ENCODE assay signal across 8 cellular contexts in the genomic region with DNA sequence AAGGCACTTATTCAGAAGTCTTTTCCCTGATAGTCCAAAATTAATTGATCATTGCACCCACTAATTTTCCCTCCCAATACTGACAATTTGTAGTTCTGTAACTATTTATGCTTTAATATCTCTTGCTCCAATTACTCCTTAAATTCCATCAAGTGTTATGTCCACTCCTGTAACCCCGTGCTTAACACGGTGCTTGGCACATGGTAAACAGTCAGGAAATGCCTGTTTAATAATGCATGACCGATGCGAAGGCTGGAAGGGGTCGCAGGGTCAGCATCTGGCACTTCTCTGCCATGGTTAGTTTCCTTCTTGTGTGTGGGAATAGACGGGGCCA. TPM values are rescaled to one million over a fixed set of nuclear protein-coding genes. Genes with fewer than 3 reads are reported as not detected.
A peak's percentile ranks its signal among the peaks of the same experiment; 100 is the strongest.
DNase-seq lines count a peak whose midpoint lies in the region; ATAC-seq, FAIRE-seq and TF ChIP-seq lines count a peak whose summit lies in the region.

No MANE protein-coding gene starts in this region.

- no peaks in the 10 kb centered on the region for H3K9me3 ChIP-seq in CD4-positive, alpha-beta T cell (ENCODE audit: control insufficient read depth, low read length)
- H3K9me3 ChIP-seq in NT2/D1 (ENCODE audit: insufficient read depth, low read length), result peaks cover 9% of the 10 kb centered on the region
- H3K9me3 ChIP-seq in H1 (ENCODE audit: insufficient read depth in 2 of 2, low read depth in 1 of 2, low read length in 1 of 2), result no peaks in the 10 kb centered on the region
- no peaks in the 10 kb centered on the region for H3K9me3 ChIP-seq in neural progenitor cell (ENCODE audit: low read depth)

- H2BK120ac ChIP-seq in H1 (replicated peaks; ENCODE audit: low read depth, low read length), result no peak overlapping the region

- intact Hi-C loops in CD4-positive, alpha-beta T cell (cut with DNase I, micrococcal nuclease), result loop anchor here (1.0 to 10.0 kb wide), 7 partner anchors 384 to 1659 kb away; partner anchors contain the start of genes DTX3L (in 2 of the 2), HACD2 (in 2 of the 2), PARP9 (in 2 of the 2) and EAF2 (in 1 of the 2)

- no peaks in the 10 kb centered on the region for H3K27me3 Mint-ChIP-seq in CD4-positive, alpha-beta T cell
- peaks cover 3% of the 10 kb centered on the region for H3K27me3 Mint-ChIP-seq in neural progenitor cell (ENCODE audit: insufficient read depth, low read depth)

- H3K27ac Mint-ChIP-seq in CD4-positive, alpha-beta T cell, result peak overlapping the region; percentile 98
- peak overlapping the region; percentile 90 for H3K27ac Mint-ChIP-seq in neural progenitor cell

- no peak for TF ChIP-seq CTCF in CD4-positive, alpha-beta T cell (IDR thresholded peaks at IDR 0.05)
- TF ChIP-seq CTCF in H1 (IDR thresholded peaks at IDR 0.05; ENCODE audit: control extremely low read depth in 1 of 3, insufficient read depth in 1 of 3, low read depth in 1 of 3, low read length in 3 of 3) (no peak), neural progenitor cell (IDR thresholded peaks at IDR 0.05) (no peak)

- CTCF ChIA-PET in CD4-positive, alpha-beta T cell (lab: Charles Lee), result no interaction called here
- CTCF ChIA-PET in H1 (lab: Charles Lee; ENCODE audit: partially characterized antibody), result no interaction called here

- H2AFZ ChIP-seq in H1 (ENCODE audit: low read length) (peak overlapping the region; percentile 66), neural progenitor cell (replicated peaks) (peak overlapping the region; percentile 80)

- H3K9me3 Mint-ChIP-seq in CD4-positive, alpha-beta T cell, result peaks cover 10% of the 10 kb centered on the region
- peaks cover 7% of the 10 kb centered on the region for H3K9me3 Mint-ChIP-seq in neural progenitor cell

- H3K9ac ChIP-seq in NT2/D1 (ENCODE audit: insufficient read length, low read depth) (peak overlapping the region; percentile 65), H1 (replicated peaks in 1 of 4; ENCODE audit: extremely low read depth in 1 of 4, low read depth in 3 of 4, low read length in 3 of 4) (peak overlapping the region in 3 of 4 experiments; percentile 40 to 51 (median 49); a peak in 4 of 7 replicates), neural progenitor cell (no peak overlapping the region)

- H2BK15ac ChIP-seq in H1 (ENCODE audit: low read length), result no peak overlapping the region

- no peak overlapping the region for H3K23ac ChIP-seq in H1 (ENCODE audit: insufficient read length)

- H3K56ac ChIP-seq in H1 (replicated peaks; ENCODE audit: insufficient read length, low read depth, low read length), result no peak overlapping the region

- H3K36me3 Mint-ChIP-seq in CD4-positive, alpha-beta T cell (ENCODE audit: low read depth), result peaks cover 12% of the 10 kb centered on the region
- peaks cover 2% of the 10 kb centered on the region for H3K36me3 Mint-ChIP-seq in neural progenitor cell

- no peak for DNase-seq in CD4-positive, alpha-beta T cell
- DNase-seq in NT2/D1 (ENCODE audit: low read depth, low spot score), result no peak
- DNase-seq in H1 (ENCODE audit: low read depth in 1 of 2, low spot score in 2 of 2), result no peak
- DNase-seq in neural progenitor cell (ENCODE audit: low spot score), result no peak
- DNase-seq in CD1c-positive myeloid dendritic cell (ENCODE audit: extremely low spot score), result no peak
- no peak for DNase-seq in effector CD4-positive, alpha-beta T cell

- H4K5ac ChIP-seq in H1 (ENCODE audit: insufficient read length, low read depth, low read length), result peak overlapping the region; percentile 0

- no peak overlapping the region for H3K4ac ChIP-seq in H1 (replicated peaks; ENCODE audit: insufficient read length, low read depth, low read length)

- H4K20me1 ChIP-seq in H1 (replicated peaks in 1 of 2; ENCODE audit: control insufficient read depth in 1 of 2, insufficient read depth in 2 of 2, low read length in 2 of 2) (no peaks in the 10 kb centered on the region), neural progenitor cell (ENCODE audit: low read depth) (no peaks in the 10 kb centered on the region)

- peak overlapping the region; percentile 89 for H3K4me3 Mint-ChIP-seq in CD4-positive, alpha-beta T cell
- H3K4me3 Mint-ChIP-seq in neural progenitor cell, result peak overlapping the region; percentile 92

- H3K4me1 ChIP-seq in NT2/D1 (ENCODE audit: insufficient read depth, insufficient read length) (no peaks in the 10 kb centered on the region), H1 (replicated peaks in 1 of 4; ENCODE audit: control insufficient read depth in 3 of 4, insufficient read depth in 4 of 4, low read length in 3 of 4) (peaks cover 0 to 2% (median 0%) of the 10 kb centered on the region in 4 experiments; a peak in 3 of 7 replicates), neural progenitor cell (peaks cover 4% of the 10 kb centered on the region)

- H3K27ac ChIP-seq in CD4-positive, alpha-beta T cell (ENCODE audit: low read depth, low read length), result peak overlapping the region; percentile 83
- H3K27ac ChIP-seq in H1 (ENCODE audit: low read depth, low read length) (peak overlapping the region; percentile 42), neural progenitor cell (no peak overlapping the region)

- peak overlapping the region; percentile 35; the same call in 1 of the 2 replicates for H4K8ac ChIP-seq in H1 (ENCODE audit: extremely low read depth, insufficient read depth, low read length)

- no peak overlapping the region; the same call in 1 of the 2 replicates for H3K18ac ChIP-seq in H1 (ENCODE audit: extremely low read depth, low read length)

- H3K79me2 ChIP-seq in H1 (ENCODE audit: control insufficient read depth in 1 of 2, insufficient read depth in 2 of 2, low read length in 2 of 2) (0 out of 4 replicates have a peak, but pooled peaks cover 0 to 15% of the 10 kb centered on the region in 2 experiments), neural progenitor cell (ENCODE audit: low read depth) (peaks cover 12% of the 10 kb centered on the region)

- no peak for TF ChIP-seq EP300 in H1 (IDR thresholded peaks at IDR 0.05; ENCODE audit: borderline replicate concordance in 1 of 2, low read depth in 2 of 2, low read length in 2 of 2)

- POLR2A ChIA-PET in CD4-positive, alpha-beta T cell (lab: Charles Lee), result interaction anchor here (0.9 to 2.0 kb wide), 15 partner anchors 9 to 1851 kb away, joined by 3 to 13 read pairs (median 5); partner anchors contain the start of genes DTX3L, FAM162A, HACD2 and HCLS1
- POLR2A ChIA-PET in H1 (lab: Charles Lee; ENCODE audit: partially characterized antibody), result interaction anchor here (0.7 to 2.0 kb wide), 7 partner anchors 8 to 383 kb away, joined by 3 to 12 read pairs (median 4); no protein-coding TSS in a partner anchor

- peak overlapping the region; percentile 74 to 94 for H3K4me2 ChIP-seq in H1 (ENCODE audit: insufficient read depth in 1 of 2, low read depth in 2 of 2, low read length in 2 of 2)
- H3K4me2 ChIP-seq in neural progenitor cell, result peak overlapping the region; percentile 89

- ATAC-seq in CD4-positive, alpha-beta T cell (ENCODE audit: poor library complexity), result no peak
- no peak for ATAC-seq in HG03159 (IDR thresholded peaks at IDR 0.05; ENCODE audit: unreplicated experiment)
- no peak for ATAC-seq in HG02884 (IDR thresholded peaks at IDR 0.05; ENCODE audit: unreplicated experiment)

- H3K36me3 ChIP-seq in NT2/D1 (ENCODE audit: insufficient read depth, insufficient read length, low read length), result peaks cover 4% of the 10 kb centered on the region
- H3K36me3 ChIP-seq in H1 (ENCODE audit: control insufficient read depth in 2 of 4, insufficient read depth in 4 of 4, low read length in 3 of 4), result no peaks in the 10 kb centered on the region
- H3K36me3 ChIP-seq in neural progenitor cell, result no peaks in the 10 kb centered on the region

- no peak overlapping the region for H3K14ac ChIP-seq in H1 (ENCODE audit: insufficient read length)

- no peak overlapping the region for H2BK20ac ChIP-seq in H1 (ENCODE audit: low read length)

- H2AK5ac ChIP-seq in H1 (ENCODE audit: low read depth, low read length), result no peak overlapping the region

- WGBS in H1 (ENCODE audit: extremely low coverage in 1 of 2, insufficient coverage in 1 of 2, insufficient read length in 1 of 2, insufficient replicate concordance in 2 of 2, low coverage in 1 of 2, low lambda C conversion rate in 2 of 2, missing lambda C conversion rate in 1 of 2), 2 experiments, result 12% methylated on average over 5 of the region's 6 CpGs; no CpG with 5 or more reads in 1 of the 2 experiments

- no peak for TF ChIP-seq POLR2A in H1 (IDR thresholded peaks at IDR 0.05; ENCODE audit: control extremely low read depth in 1 of 2, low read depth in 2 of 2, low read length in 2 of 2)

- H3K4me3 ChIP-seq in NT2/D1 (ENCODE audit: insufficient read length, low read depth) (peak overlapping the region; percentile 89), H1 (ENCODE audit: extremely low read depth in 1 of 4, insufficient read depth in 2 of 4, low read depth in 3 of 4, low read length in 4 of 4) (peak overlapping the region; percentile 83 to 94 (median 88)), neural progenitor cell (peak overlapping the region; percentile 83)

- H3K79me1 ChIP-seq in H1 (ENCODE audit: low read depth, low read length), result 0 out of 2 replicates have a peak, but pooled peaks cover 2% of the 10 kb centered on the region

- H3F3A ChIP-seq in neural progenitor cell (ENCODE audit: low read depth), result peaks cover 10% of the 10 kb centered on the region

- peaks cover 44% of the 10 kb centered on the region for H3K4me1 Mint-ChIP-seq in CD4-positive, alpha-beta T cell (ENCODE audit: low read depth)
- peaks cover 14% of the 10 kb centered on the region for H3K4me1 Mint-ChIP-seq in neural progenitor cell

- peaks cover 10% of the 10 kb centered on the region for H3K23me2 ChIP-seq in H1 (ENCODE audit: low read depth, low read length)

- TF ChIP-seq RAD21 in H1 (IDR thresholded peaks at IDR 0.05 in 1 of 2, conservative IDR thresholded peaks at IDR 0.05 in 1 of 2; ENCODE audit: low read depth in 2 of 2, low read length in 2 of 2), result no peak

- H3K27me3 ChIP-seq in CD4-positive, alpha-beta T cell (ENCODE audit: control insufficient read depth, insufficient read depth, low read length), result no peaks in the 10 kb centered on the region
- H3K27me3 ChIP-seq in NT2/D1 (ENCODE audit: insufficient read depth, insufficient read length) (no peaks in the 10 kb centered on the region), H1 (replicated peaks in 1 of 4; ENCODE audit: control insufficient read depth in 3 of 4, extremely low read depth in 1 of 4, insufficient read depth in 3 of 4, low read length in 3 of 4) (no peaks in the 10 kb centered on the region), neural progenitor cell (no peaks in the 10 kb centered on the region)

- H2BK12ac ChIP-seq in H1 (ENCODE audit: low read depth, low read length), result no peak overlapping the region

- no peak for FAIRE-seq in H1 (lab: Jason Lieb, UNC)

- H4K91ac ChIP-seq in H1 (replicated peaks; ENCODE audit: insufficient read length, low read length), result peak overlapping the region; percentile 36

- H2BK5ac ChIP-seq in H1 (ENCODE audit: low read depth, low read length), result no peak overlapping the region

RNA-seq across cellular contexts. Expression of gene SEC22A, which starts 0.6 kb away (rescaled TPM):
- 10 to 100 TPM in 1 of 2 experiments, 1 to 10 TPM in 1; 7.9 to 11.5 TPM for total RNA-seq in CD4-positive, alpha-beta T cell
- 10.4 and 10.6 TPM in 2 replicates for total RNA-seq in H1 (2021; fragmentation: NEBNext Ultra II Directional; extraction: Animal tissue kit (Norgen Biotek cat#: 25700))
- polyA plus RNA-seq in H1 (2011; rRNA removed), result 10.4 and 17.1 TPM in 2 replicates
- 13.4 TPM for polyA plus RNA-seq in H1 (2011; cell fraction: cytosol; rRNA removed)
- polyA plus RNA-seq in H1 (2011; cell fraction: nucleus; rRNA removed), result 6.4 TPM
- polyA plus RNA-seq in H1 (2012, experiment 1 of 2), result 9.3 to 10.9 TPM (median 10.4 TPM) in 4 replicates
- 1.6 TPM for polyA plus RNA-seq in H1 (2012, experiment 2 of 2)
- 9.0 TPM for polyA plus RNA-seq in H1 (2013, experiment 1 of 2)
- polyA plus RNA-seq in H1 (2013, experiment 2 of 2), result 9.7 TPM
- polyA minus RNA-seq in H1 (2011; rRNA and poly(A)+ RNA removed), result 10.4 and 22.8 TPM in 2 replicates
- 10.9 TPM for polyA minus RNA-seq in H1 (2011; cell fraction: cytosol; rRNA and poly(A)+ RNA removed)
- 15.8 TPM for polyA minus RNA-seq in H1 (2011; cell fraction: nucleus; rRNA and poly(A)+ RNA removed)
- 25.8 and 26.4 TPM in 2 replicates for total RNA-seq in neural progenitor cell (ENCODE audit: low replicate concordance)
